ENCODE assay signal across 28 cellular contexts in genomic region chr4:70984587-70984986, GRCh38.
"Had no signal": no experiment of that assay in that cellular context is flagged by ENCODE, and none has a peak within 500 bp of the region (broad histone marks: within the 10 kb centered on the region; RNA-seq: fewer than 3 reads in every experiment).

No MANE protein-coding gene starts in this region.

- H3K27ac ChIP-seq: adrenal gland, ascending aorta, brain microvascular endothelial cell, left lung, parathyroid adenoma, right lobe of liver, skin epidermis, tibial artery, VCaP had no signal

- H3K27me3 ChIP-seq: adrenal gland, ascending aorta, brain microvascular endothelial cell, left lung, right lobe of liver, tibial artery had no signal

- FAIRE-seq: endothelial cell of umbilical vein had no signal

- H2AFZ ChIP-seq: parathyroid adenoma had no signal

- H3K27me3 Mint-ChIP-seq: activated CD4-positive, alpha-beta T cell treated with anti-CD3 and anti-CD28 coated beads, Interleukin-2, amount 10 ng/mL, durations not matched to agents 7 days and 5 days; activated naive CD8-positive, alpha-beta T cell; activated T-helper 17 cell treated with anti-CD3 and anti-CD28 coated beads, Interleukin-2, amount 50 U/mL, for 72 hours; stimulated activated naive CD8-positive, alpha-beta T cell treated with anti-CD3 and anti-CD28 coated beads, Interleukin-15, amount 100 ng/mL, for 72 hours had no signal

- H3K9ac ChIP-seq: parathyroid adenoma had no signal

- ATAC-seq: activated CD4-positive, CD25-positive, alpha-beta regulatory T cell treated with anti-CD3 and anti-CD28 coated beads, Interleukin-2, amount 50 U/mL, for 24 hours; activated CD8-positive, alpha-beta T cell treated with anti-CD3 and anti-CD28 coated beads, Interleukin-2, amount 10 ng/mL, durations not matched to agents 7 days and 5 days; activated T-helper 17 cell treated with anti-CD3 and anti-CD28 coated beads, Interleukin-2, amount 50 U/mL, for 72 hours; esophagus mucosa; left lung; right lobe of liver; stimulated activated effector memory CD8-positive, alpha-beta T cell treated with anti-CD3 and anti-CD28 coated beads, Interleukin-12 subunit alpha, Interleukin-12 subunit beta, amount 100 ng/mL, for 72 hours; stimulated activated naive CD8-positive, alpha-beta T cell treated with anti-CD3 and anti-CD28 coated beads, Interleukin-15, amount 100 ng/mL, for 72 hours had no signal

- H3K9me3 Mint-ChIP-seq: activated CD4-positive, alpha-beta T cell treated with anti-CD3 and anti-CD28 coated beads, Interleukin-2, amount 10 ng/mL, durations not matched to agents 7 days and 5 days; activated T-helper 17 cell treated with anti-CD3 and anti-CD28 coated beads, Interleukin-2, amount 50 U/mL, for 72 hours; immature natural killer cell; stimulated activated effector memory CD8-positive, alpha-beta T cell treated with anti-CD3 and anti-CD28 coated beads, Interleukin-12 subunit alpha, Interleukin-12 subunit beta, amount 100 ng/mL, for 72 hours; stimulated activated naive CD8-positive, alpha-beta T cell treated with anti-CD3 and anti-CD28 coated beads, Interleukin-15, amount 100 ng/mL, for 72 hours had no signal

- H3K79me2 ChIP-seq: parathyroid adenoma had no signal

- H3K4me3 Mint-ChIP-seq: activated CD4-positive, alpha-beta T cell treated with anti-CD3 and anti-CD28 coated beads, Interleukin-2, amount 10 ng/mL, durations not matched to agents 7 days and 5 days; activated CD8-positive, alpha-beta T cell treated with anti-CD3 and anti-CD28 coated beads, Interleukin-2, amount 10 ng/mL, durations not matched to agents 7 days and 5 days; activated naive CD8-positive, alpha-beta T cell; activated T-helper 17 cell treated with anti-CD3 and anti-CD28 coated beads, Interleukin-2, amount 50 U/mL, for 72 hours; immature natural killer cell; stimulated activated effector memory CD8-positive, alpha-beta T cell treated with anti-CD3 and anti-CD28 coated beads, Interleukin-12 subunit alpha, Interleukin-12 subunit beta, amount 100 ng/mL, for 72 hours; stimulated activated naive CD8-positive, alpha-beta T cell treated with anti-CD3 and anti-CD28 coated beads, Interleukin-15, amount 100 ng/mL, for 72 hours had no signal

- H3K4me3 ChIP-seq: adrenal gland, ascending aorta, left lung, lung, right lobe of liver, skin epidermis, tibial artery had no signal

- H3K36me3 Mint-ChIP-seq: stimulated activated effector memory CD8-positive, alpha-beta T cell treated with anti-CD3 and anti-CD28 coated beads, Interleukin-12 subunit alpha, Interleukin-12 subunit beta, amount 100 ng/mL, for 72 hours had no signal

- H3K4me1 Mint-ChIP-seq: activated CD4-positive, alpha-beta T cell treated with anti-CD3 and anti-CD28 coated beads, Interleukin-2, amount 10 ng/mL, durations not matched to agents 7 days and 5 days; activated T-helper 17 cell treated with anti-CD3 and anti-CD28 coated beads, Interleukin-2, amount 50 U/mL, for 72 hours; immature natural killer cell; stimulated activated effector memory CD8-positive, alpha-beta T cell treated with anti-CD3 and anti-CD28 coated beads, Interleukin-12 subunit alpha, Interleukin-12 subunit beta, amount 100 ng/mL, for 72 hours had no signal

- H3K4me1 ChIP-seq: adrenal gland, ascending aorta, parathyroid adenoma, right lobe of liver, tibial artery had no signal

- H3K27ac Mint-ChIP-seq: activated CD4-positive, alpha-beta T cell treated with anti-CD3 and anti-CD28 coated beads, Interleukin-2, amount 10 ng/mL, durations not matched to agents 7 days and 5 days; activated CD8-positive, alpha-beta T cell treated with anti-CD3 and anti-CD28 coated beads, Interleukin-2, amount 10 ng/mL, durations not matched to agents 7 days and 5 days; activated naive CD8-positive, alpha-beta T cell; immature natural killer cell; stimulated activated effector memory CD8-positive, alpha-beta T cell treated with anti-CD3 and anti-CD28 coated beads, Interleukin-12 subunit alpha, Interleukin-12 subunit beta, amount 100 ng/mL, for 72 hours; stimulated activated naive CD8-positive, alpha-beta T cell treated with anti-CD3 and anti-CD28 coated beads, Interleukin-15, amount 100 ng/mL, for 72 hours had no signal

- H3K9me3 ChIP-seq: adrenal gland, ascending aorta, left lung, right lobe of liver, tibial artery had no signal

- H3K36me3 ChIP-seq: adrenal gland, ascending aorta, left lung, right lobe of liver had no signal

- DNase-seq: activated CD4-positive, alpha-beta T cell treated with anti-CD3 and anti-CD28 coated beads, Interleukin-2, amount 10 ng/mL, durations not matched to agents 7 days and 5 days; activated CD8-positive, alpha-beta T cell treated with anti-CD3 and anti-CD28 coated beads, Interleukin-2, amount 10 ng/mL, durations not matched to agents 7 days and 5 days; activated T-cell treated with anti-CD3 and anti-CD28 coated beads, Interleukin-2, amount 50 U/mL, for 1 hour; adrenal gland; brain microvascular endothelial cell; caudate nucleus; dermis blood vessel endothelial cell; effector memory CD4-positive, alpha-beta T cell; foreskin melanocyte; immature natural killer cell; kidney glomerular epithelial cell; left lung; nucleus accumbens; right lobe of liver; stimulated activated CD4-positive, alpha-beta T cell treated with anti-CD3 and anti-CD28 coated beads, Interleukin-1b, Interleukin-23, amount 100 ng/mL, for 48 hours; stimulated activated naive CD8-positive, alpha-beta T cell treated with anti-CD3 and anti-CD28 coated beads, Interleukin-15, amount 100 ng/mL, for 72 hours; tibial artery had no signal
